ENCODE assay signal across 1 cellular context in the genomic region with DNA sequence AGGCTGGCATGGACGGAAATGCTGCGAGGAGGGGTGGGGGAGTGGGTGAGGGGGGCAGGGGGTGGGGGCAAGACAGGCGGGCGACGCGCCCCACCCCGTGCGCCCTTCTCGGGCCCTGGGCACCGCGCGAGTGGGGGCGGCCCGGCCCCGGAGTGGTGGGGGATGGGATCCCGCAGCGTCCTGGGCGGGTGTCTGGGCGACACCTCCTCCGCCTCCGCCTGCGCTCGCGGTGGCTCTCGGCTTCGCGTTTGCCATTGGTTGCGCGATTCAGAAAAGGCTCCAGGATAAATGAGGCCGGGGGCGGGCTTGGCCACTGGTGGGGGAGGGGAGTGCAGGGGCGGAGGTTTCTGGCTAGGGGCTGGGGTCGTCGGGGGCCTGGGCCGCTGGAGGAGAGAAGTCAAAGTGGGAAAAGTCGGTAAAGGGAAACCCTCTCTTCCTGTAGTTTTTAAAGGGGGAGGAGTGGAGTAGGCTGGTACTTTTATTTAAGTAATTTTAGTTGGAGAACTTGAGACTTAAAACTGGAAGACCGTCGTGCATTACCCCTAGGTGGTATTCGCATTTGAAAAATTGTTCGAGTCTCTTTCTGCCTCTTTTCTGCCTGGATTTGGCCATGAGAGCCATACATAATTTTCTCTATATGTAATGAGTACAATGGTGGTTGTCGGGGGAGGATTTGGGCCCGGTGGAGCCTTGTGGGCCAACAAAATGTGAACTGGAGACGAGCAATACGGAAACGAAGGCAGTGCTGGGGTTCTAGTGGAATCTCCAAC.
TF ChIP-seq lines count a peak whose summit lies in the region.

No MANE protein-coding gene starts in this region.

TF ChIP-seq in K562, 482 proteins besides CTCF, POLR2A, EP300 and RAD21 (continued from another document and continues in another):
- TF ChIP-seq, protein P1, sequence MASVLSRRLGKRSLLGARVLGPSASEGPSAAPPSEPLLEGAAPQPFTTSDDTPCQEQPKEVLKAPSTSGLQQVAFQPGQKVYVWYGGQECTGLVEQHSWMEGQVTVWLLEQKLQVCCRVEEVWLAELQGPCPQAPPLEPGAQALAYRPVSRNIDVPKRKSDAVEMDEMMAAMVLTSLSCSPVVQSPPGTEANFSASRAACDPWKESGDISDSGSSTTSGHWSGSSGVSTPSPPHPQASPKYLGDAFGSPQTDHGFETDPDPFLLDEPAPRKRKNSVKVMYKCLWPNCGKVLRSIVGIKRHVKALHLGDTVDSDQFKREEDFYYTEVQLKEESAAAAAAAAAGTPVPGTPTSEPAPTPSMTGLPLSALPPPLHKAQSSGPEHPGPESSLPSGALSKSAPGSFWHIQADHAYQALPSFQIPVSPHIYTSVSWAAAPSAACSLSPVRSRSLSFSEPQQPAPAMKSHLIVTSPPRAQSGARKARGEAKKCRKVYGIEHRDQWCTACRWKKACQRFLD (CRISPR knock-in tag; IDR thresholded peaks at IDR 0.05) = peak; percentile 75
- 0 out of 2 replicates have a peak, but pooled peaks have one; percentile 28 for TF ChIP-seq ZNF589 (CRISPR knock-in tag; IDR thresholded peaks at IDR 0.05; ENCODE audit: low read depth)
- TF ChIP-seq HNRNPK (IDR thresholded peaks at IDR 0.05; ENCODE audit: low read depth, low read length, poor library complexity, severe bottlenecking) = peak; percentile 97
- TF ChIP-seq ZFP1 (CRISPR knock-in tag; IDR thresholded peaks at IDR 0.05) = no peak
- TF ChIP-seq PTRF (tag; IDR thresholded peaks at IDR 0.05) = no peak
- TF ChIP-seq CCNT2 (IDR thresholded peaks at IDR 0.05; ENCODE audit: borderline replicate concordance, extremely low read depth, insufficient read length, low read depth, low read length) = peak; percentile 63
- TF ChIP-seq ILK (tag; IDR thresholded peaks at IDR 0.05; ENCODE audit: borderline replicate concordance, low read depth) = no peak
- no peak for TF ChIP-seq MYC (IDR thresholded peaks at IDR 0.05; ENCODE audit: low read depth, low read length)
- no peak for TF ChIP-seq MYC (CRISPR knock-in tag; IDR thresholded peaks at IDR 0.05; ENCODE audit: borderline replicate concordance, low read depth)
- TF ChIP-seq KAT2B (IDR thresholded peaks at IDR 0.05; ENCODE audit: low read depth, low read length) = no peak
- TF ChIP-seq, protein P2, sequence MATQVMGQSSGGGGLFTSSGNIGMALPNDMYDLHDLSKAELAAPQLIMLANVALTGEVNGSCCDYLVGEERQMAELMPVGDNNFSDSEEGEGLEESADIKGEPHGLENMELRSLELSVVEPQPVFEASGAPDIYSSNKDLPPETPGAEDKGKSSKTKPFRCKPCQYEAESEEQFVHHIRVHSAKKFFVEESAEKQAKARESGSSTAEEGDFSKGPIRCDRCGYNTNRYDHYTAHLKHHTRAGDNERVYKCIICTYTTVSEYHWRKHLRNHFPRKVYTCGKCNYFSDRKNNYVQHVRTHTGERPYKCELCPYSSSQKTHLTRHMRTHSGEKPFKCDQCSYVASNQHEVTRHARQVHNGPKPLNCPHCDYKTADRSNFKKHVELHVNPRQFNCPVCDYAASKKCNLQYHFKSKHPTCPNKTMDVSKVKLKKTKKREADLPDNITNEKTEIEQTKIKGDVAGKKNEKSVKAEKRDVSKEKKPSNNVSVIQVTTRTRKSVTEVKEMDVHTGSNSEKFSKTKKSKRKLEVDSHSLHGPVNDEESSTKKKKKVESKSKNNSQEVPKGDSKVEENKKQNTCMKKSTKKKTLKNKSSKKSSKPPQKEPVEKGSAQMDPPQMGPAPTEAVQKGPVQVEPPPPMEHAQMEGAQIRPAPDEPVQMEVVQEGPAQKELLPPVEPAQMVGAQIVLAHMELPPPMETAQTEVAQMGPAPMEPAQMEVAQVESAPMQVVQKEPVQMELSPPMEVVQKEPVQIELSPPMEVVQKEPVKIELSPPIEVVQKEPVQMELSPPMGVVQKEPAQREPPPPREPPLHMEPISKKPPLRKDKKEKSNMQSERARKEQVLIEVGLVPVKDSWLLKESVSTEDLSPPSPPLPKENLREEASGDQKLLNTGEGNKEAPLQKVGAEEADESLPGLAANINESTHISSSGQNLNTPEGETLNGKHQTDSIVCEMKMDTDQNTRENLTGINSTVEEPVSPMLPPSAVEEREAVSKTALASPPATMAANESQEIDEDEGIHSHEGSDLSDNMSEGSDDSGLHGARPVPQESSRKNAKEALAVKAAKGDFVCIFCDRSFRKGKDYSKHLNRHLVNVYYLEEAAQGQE (CRISPR knock-in tag; IDR thresholded peaks at IDR 0.05; ENCODE audit: low read depth) = 0 out of 2 replicates have a peak, but pooled peaks have one; percentile 30
- TF ChIP-seq GTF3C2 (IDR thresholded peaks at IDR 0.05; ENCODE audit: borderline replicate concordance, extremely low read depth, insufficient read length) = no peak
- no peak for TF ChIP-seq MAFG (tag; conservative IDR thresholded peaks at IDR 0.05)
- 0 out of 2 replicates have a peak, but pooled peaks have one; percentile 21 for TF ChIP-seq TOE1 (IDR thresholded peaks at IDR 0.05; ENCODE audit: borderline replicate concordance)
- TF ChIP-seq TOE1 (CRISPR knock-in tag; IDR thresholded peaks at IDR 0.05; ENCODE audit: borderline replicate concordance, low read depth) = no peak
- no peak for TF ChIP-seq ZNF764 (CRISPR knock-in tag; IDR thresholded peaks at IDR 0.05; ENCODE audit: low read depth)
- TF ChIP-seq NONO (IDR thresholded peaks at IDR 0.05; ENCODE audit: low read depth in 2 of 2, low read length in 1 of 2) = no peak
- no peak for TF ChIP-seq MCM7 (IDR thresholded peaks at IDR 0.05)
- no peak for TF ChIP-seq TRIM24 (IDR thresholded peaks at IDR 0.05)
- no peak for TF ChIP-seq PREB (CRISPR knock-in tag; IDR thresholded peaks at IDR 0.05)
- TF ChIP-seq HNRNPLL (IDR thresholded peaks at IDR 0.05; ENCODE audit: low read depth, low read length, poor library complexity, severe bottlenecking) = peak; percentile 28
- TF ChIP-seq ZNF445 (CRISPR knock-in tag; IDR thresholded peaks at IDR 0.05; ENCODE audit: low read depth) = no peak
- peak; percentile 83 for TF ChIP-seq RBFOX2 (IDR thresholded peaks at IDR 0.05; ENCODE audit: low read depth, low read length)
- TF ChIP-seq PRMT5 (CRISPR knock-in tag; IDR thresholded peaks at IDR 0.05) = no peak
- no peak for TF ChIP-seq CREBBP (IDR thresholded peaks at IDR 0.05; ENCODE audit: low read depth, low read length)
- no peak for TF ChIP-seq GATA2 (CRISPR knock-in tag; IDR thresholded peaks at IDR 0.05)
- TF ChIP-seq BCOR (IDR thresholded peaks at IDR 0.05) = no peak
- no peak for TF ChIP-seq ESRRB (CRISPR knock-in tag; IDR thresholded peaks at IDR 0.05; ENCODE audit: borderline replicate concordance)
- no peak for TF ChIP-seq SLC30A9 (CRISPR knock-in tag; IDR thresholded peaks at IDR 0.05)
- TF ChIP-seq CEBPB (tag; IDR thresholded peaks at IDR 0.05) = no peak
- peak; percentile 65 to 68 for TF ChIP-seq AFF1 (IDR thresholded peaks at IDR 0.05; ENCODE audit: low read depth in 1 of 2, partially characterized antibody in 2 of 2)
- TF ChIP-seq ZBTB17 (CRISPR knock-in tag; IDR thresholded peaks at IDR 0.05) = no peak
- no peak for TF ChIP-seq SNRNP70 (optimal IDR thresholded peaks at IDR 0.05; ENCODE audit: low read depth, low read length)
- 0 out of 2 replicates have a peak, but pooled peaks have one; percentile 28 for TF ChIP-seq SAFB (IDR thresholded peaks at IDR 0.05; ENCODE audit: borderline replicate concordance, low read depth, low read length)
- TF ChIP-seq, protein P3, sequence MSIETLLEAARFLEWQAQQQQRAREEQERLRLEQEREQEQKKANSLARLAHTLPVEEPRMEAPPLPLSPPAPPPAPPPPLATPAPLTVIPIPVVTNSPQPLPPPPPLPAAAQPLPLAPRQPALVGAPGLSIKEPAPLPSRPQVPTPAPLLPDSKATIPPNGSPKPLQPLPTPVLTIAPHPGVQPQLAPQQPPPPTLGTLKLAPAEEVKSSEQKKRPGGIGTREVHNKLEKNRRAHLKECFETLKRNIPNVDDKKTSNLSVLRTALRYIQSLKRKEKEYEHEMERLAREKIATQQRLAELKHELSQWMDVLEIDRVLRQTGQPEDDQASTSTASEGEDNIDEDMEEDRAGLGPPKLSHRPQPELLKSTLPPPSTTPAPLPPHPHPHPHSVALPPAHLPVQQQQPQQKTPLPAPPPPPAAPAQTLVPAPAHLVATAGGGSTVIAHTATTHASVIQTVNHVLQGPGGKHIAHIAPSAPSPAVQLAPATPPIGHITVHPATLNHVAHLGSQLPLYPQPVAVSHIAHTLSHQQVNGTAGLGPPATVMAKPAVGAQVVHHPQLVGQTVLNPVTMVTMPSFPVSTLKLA (conservative IDR thresholded peaks at IDR 0.05) = no peak; a peak in 2 of 4 replicates
- TF ChIP-seq NFIX (CRISPR knock-in tag; IDR thresholded peaks at IDR 0.05; ENCODE audit: low read depth) = no peak
- no peak for TF ChIP-seq PTTG1 (tag; IDR thresholded peaks at IDR 0.05; ENCODE audit: low read depth)
- peak; percentile 80 for TF ChIP-seq TBP (optimal IDR thresholded peaks at IDR 0.05; ENCODE audit: low read depth, low read length)
- TF ChIP-seq CBX5 (IDR thresholded peaks at IDR 0.05; ENCODE audit: borderline replicate concordance, low read depth) = no peak
- TF ChIP-seq RBM15 (IDR thresholded peaks at IDR 0.05; ENCODE audit: insufficient read depth, low read length) = no peak
- TF ChIP-seq E2F4 (CRISPR knock-in tag; IDR thresholded peaks at IDR 0.05; ENCODE audit: low read depth) = no peak
- TF ChIP-seq CHD4 (IDR thresholded peaks at IDR 0.05; ENCODE audit: insufficient read depth, insufficient replicate concordance, low read depth, low read length, poor library complexity, severe bottlenecking) = no peak
- TF ChIP-seq ZNF184 (CRISPR knock-in tag; IDR thresholded peaks at IDR 0.05) = no peak
- no peak for TF ChIP-seq TFAM (CRISPR knock-in tag; conservative IDR thresholded peaks at IDR 0.05)
- no peak for TF ChIP-seq SP2 (IDR thresholded peaks at IDR 0.05; ENCODE audit: extremely low read depth, low read depth, low read length, poor library complexity, severe bottlenecking)
- no peak for TF ChIP-seq STAG1 (CRISPR knock-in tag; IDR thresholded peaks at IDR 0.05; ENCODE audit: borderline replicate concordance)
- TF ChIP-seq FOXJ3 (CRISPR knock-in tag; IDR thresholded peaks at IDR 0.05) = no peak
- no peak for TF ChIP-seq ZNF76 (CRISPR knock-in tag; IDR thresholded peaks at IDR 0.05; ENCODE audit: borderline replicate concordance)
- TF ChIP-seq SMARCB1 (IDR thresholded peaks at IDR 0.05; ENCODE audit: insufficient read length, low read depth) = no peak
